Comparison of ENCODE assay signal across 1 cellular context in genomic region chr6:44113396-44113795, GRCh38.
TF ChIP-seq lines count a peak whose summit lies in the region.

No MANE protein-coding gene starts in this region.

TF ChIP-seq in GM23338, 12 proteins besides CTCF, POLR2A, EP300 and RAD21 (continued from another document):
- TF ChIP-seq ZNF462 (CRISPR knock-in tag; IDR thresholded peaks at IDR 0.05) = no peak
